In genomic region chr10:90919683-90920574, GRCh38 we compare ENCODE assay signal across 21 cellular contexts. TPM values are rescaled to one million over a fixed set of nuclear protein-coding genes. Genes with fewer than 3 reads are reported as not detected.
A peak's percentile ranks its signal among the peaks of the same experiment; 100 is the strongest.
DNase-seq lines count a peak whose midpoint lies in the region; ATAC-seq and TF ChIP-seq lines count a peak whose summit lies in the region.
"Had no signal": no experiment of that assay in that cellular context is flagged by ENCODE, and none has a peak within 500 bp of the region (broad histone marks: within the 10 kb centered on the region; RNA-seq: fewer than 3 reads in every experiment).

No MANE protein-coding gene starts in this region.

- H3K36me3 ChIP-seq in heart left ventricle = peaks cover 0 to 46% (median 11%) of the 10 kb centered on the region in 9 donors
- H3K36me3 ChIP-seq in upper lobe of right lung = no peaks in the 10 kb centered on the region

- WGBS in heart left ventricle, 4 donors = 38 to 58% (median 44%) methylated on average over 8 of the region's 8 CpGs

- peak in 1 of 4 donors; percentile 7 for ATAC-seq in heart left ventricle
- no peak for ATAC-seq in Right ventricle myocardium inferior
- ATAC-seq in upper lobe of right lung = no peak
- ATAC-seq in GM18502 (IDR thresholded peaks at IDR 0.05; ENCODE audit: poor library complexity, unreplicated experiment) = no peak
- ATAC-seq in GM21825 (IDR thresholded peaks at IDR 0.05; ENCODE audit: unreplicated experiment) = no peak
- ATAC-seq: stimulated activated naive CD8-positive, alpha-beta T cell treated with anti-CD3 and anti-CD28 coated beads, Interleukin-15, Interleukin-2, amounts not matched to agents 100 U/mL and 50 U/mL, for 24 hours had no signal

- H3K27me3 ChIP-seq in heart left ventricle (no peaks in the 10 kb centered on the region), upper lobe of right lung (no peaks in the 10 kb centered on the region)

- H3K27ac ChIP-seq in heart left ventricle (peak overlapping the region; percentile 72 to 97 (median 87)), upper lobe of right lung (peak overlapping the region; percentile 27)

- TF ChIP-seq CTCF in heart left ventricle (IDR thresholded peaks at IDR 0.05) (no peak), upper lobe of right lung (IDR thresholded peaks at IDR 0.05) (no peak), GM10266 (IDR thresholded peaks at IDR 0.05; ENCODE audit: control insufficient read depth, insufficient read depth, low read depth, missing control alignments) (no peak)

- TF ChIP-seq POLR2A in heart left ventricle (IDR thresholded peaks at IDR 0.05) = peak; percentile 75 to 82

- peak in 1 of 5 donors; percentile 28 for DNase-seq in heart left ventricle
- DNase-seq in Right ventricle myocardium inferior (ENCODE audit: missing footprints) = no peak
- DNase-seq in dermis blood vessel endothelial cell = peak; percentile 48
- DNase-seq in myocyte (ENCODE audit: low read depth) = peak; percentile 64
- DNase-seq in upper lobe of right lung = no peak
- no peak for DNase-seq in GM10266 (ENCODE audit: extremely low spot score)
- DNase-seq: activated effector memory CD4-positive, alpha-beta T cell treated with anti-CD3 and anti-CD28 coated beads, Interleukin-2, amount 50 U/mL, for 16 hours; amygdala; CD4-positive, CD25-positive, alpha-beta regulatory T cell; erythroblast; head of caudate nucleus; NCI-H1694; NCI-H446 treated with DMSO at 0.1 percent for 48 hours; occipital lobe; SIG-M5; stimulated activated naive CD8-positive, alpha-beta T cell treated with anti-CD3 and anti-CD28 coated beads, Interleukin-15, Interleukin-2, amounts not matched to agents 100 U/mL and 50 U/mL, for 24 hours; T-helper 9 cell had no signal

- intact Hi-C loops in heart left ventricle (cut with DNase I) = loop anchor here in 9 of 10 donors (5.0 to 10.0 kb wide), 9 partner anchors 45 to 245 kb away; no protein-coding TSS in a partner anchor
- intact Hi-C loops in Right ventricle myocardium inferior (cut with DNase I) = loop anchor here (2.0 to 10.0 kb wide), 3 partner anchors 49 to 245 kb away; no protein-coding TSS in a partner anchor
- intact Hi-C loops in upper lobe of right lung (cut with DNase I) = no loop called here

- no peaks in the 10 kb centered on the region for H3K9me3 ChIP-seq in heart left ventricle
- no peaks in the 10 kb centered on the region for H3K9me3 ChIP-seq in upper lobe of right lung

- H3K4me3 ChIP-seq in heart left ventricle = peak overlapping the region; percentile 11 to 67 (median 57)
- H3K4me3 ChIP-seq in upper lobe of right lung = peak overlapping the region; percentile 13
- H3K4me3 ChIP-seq: coronary artery had no signal

- H3K4me1 ChIP-seq in heart left ventricle (peaks cover 0 to 10% (median 2%) of the 10 kb centered on the region in 12 donors), upper lobe of right lung (peaks cover 9% of the 10 kb centered on the region)

RNA-seq across cellular contexts. Expression of gene ANKRD1, which starts 1.0 kb away (rescaled TPM):
- 1,000 to 10,000 TPM; 1,315 to 6,714 (median 4,181) TPM for total RNA-seq in heart left ventricle
- polyA plus RNA-seq in heart left ventricle = 1,000 to 10,000 TPM; 3,580 to 9,579 TPM
- total RNA-seq in Right ventricle myocardium inferior = 2,249 TPM
- total RNA-seq in dermis blood vessel endothelial cell = 441 and 829 TPM in 2 replicates
- 970 and 2,203 TPM in 2 replicates for total RNA-seq in myocyte
- polyA plus RNA-seq in myocyte (2012) = 1,024 TPM
- 156 TPM for total RNA-seq in upper lobe of right lung
- total RNA-seq: A673; CD4-positive, CD25-positive, alpha-beta regulatory T cell; occipital lobe had no signal
- polyA plus RNA-seq: CD4-positive, CD25-positive, alpha-beta regulatory T cell had no signal

RNA-seq across cellular contexts. Expression of gene RPP30, which starts 48.2 kb away (rescaled TPM):
- total RNA-seq in heart left ventricle (10 to 100 TPM; 26.4 to 39.9 (median 29.7) TPM), Right ventricle myocardium inferior (36.7 TPM), dermis blood vessel endothelial cell (34.9 and 38.6 TPM in 2 replicates), myocyte (30.9 and 44.1 TPM in 2 replicates), upper lobe of right lung (26.1 TPM)
- polyA plus RNA-seq in heart left ventricle = 10 to 100 TPM; 36.0 to 36.3 TPM
- polyA plus RNA-seq in myocyte (2012) = 28.6 TPM

Comparison
In these comparisons a context has a peak if more than half of its experiments do, and no peak if none do; other contexts are left out.
1. DNase-seq: peak in dermis blood vessel endothelial cell (single experiment) and myocyte (single experiment); none in Right ventricle myocardium inferior (single experiment), upper lobe of right lung (single experiment) and GM10266 (single experiment).